1 cellular context compared by ENCODE assay signal in genomic region chr11:19753451-19754041, GRCh38.
TF ChIP-seq lines count a peak whose summit lies in the region.

No MANE protein-coding gene starts in this region.

TF ChIP-seq in H1, 55 proteins besides CTCF, POLR2A, EP300 and RAD21:
- TF ChIP-seq TBP (IDR thresholded peaks at IDR 0.05; ENCODE audit: low read depth, low read length) (0 out of 2 replicates have a peak, but pooled peaks have one; percentile 17), YY1 (IDR thresholded peaks at IDR 0.05; ENCODE audit: low read depth, low read length) (no peak), CREB1 (IDR thresholded peaks at IDR 0.05) (no peak), MAFK (IDR thresholded peaks at IDR 0.05; ENCODE audit: low read depth, low read length) (no peak), EGR1 (IDR thresholded peaks at IDR 0.05; ENCODE audit: borderline replicate concordance, low read depth, low read length) (no peak), SRF (IDR thresholded peaks at IDR 0.05; ENCODE audit: low read depth, low read length) (peak; percentile 94), RBBP5 (IDR thresholded peaks at IDR 0.05; ENCODE audit: borderline replicate concordance, low read depth, low read length) (no peak)
